Comparison of ENCODE assay signal across 9 cellular contexts in genomic region chr11:125941606-125942275, GRCh38. TPM values are rescaled to one million over a fixed set of nuclear protein-coding genes. Genes with fewer than 3 reads are reported as not detected.
A peak's percentile ranks its signal among the peaks of the same experiment; 100 is the strongest.
DNase-seq lines count a peak whose midpoint lies in the region; ATAC-seq, FAIRE-seq and TF ChIP-seq lines count a peak whose summit lies in the region.
"Had no signal": no experiment of that assay in that cellular context is flagged by ENCODE, and none has a peak within 500 bp of the region (broad histone marks: within the 10 kb centered on the region; RNA-seq: fewer than 3 reads in every experiment).

No MANE protein-coding gene starts in this region.

- H3K9me3 ChIP-seq in astrocyte (ENCODE audit: insufficient read depth, low read depth, low read length) = no peaks in the 10 kb centered on the region
- no peaks in the 10 kb centered on the region for H3K9me3 ChIP-seq in iPS-20b (ENCODE audit: insufficient read depth, low read depth, low read length)

- H4K20me1 ChIP-seq in astrocyte (ENCODE audit: insufficient read depth, low read length) = no peaks in the 10 kb centered on the region

- H2AFZ ChIP-seq in astrocyte (ENCODE audit: low read depth, low read length) = no peak overlapping the region

- H3K9ac ChIP-seq in astrocyte (ENCODE audit: low read length) (no peak overlapping the region), iPS-20b (ENCODE audit: low read depth, low read length) (peak overlapping the region; percentile 30; the same call in 1 of the 2 replicates)

- H3K27ac Mint-ChIP-seq in astrocyte (ENCODE audit: unreplicated experiment) = no peak overlapping the region

- no peak overlapping the region for H3K4me2 ChIP-seq in astrocyte (ENCODE audit: low read length)

- H3K4me3 Mint-ChIP-seq in astrocyte (ENCODE audit: unreplicated experiment) = no peak overlapping the region

- TF ChIP-seq CTCF in GM12873 (IDR thresholded peaks at IDR 0.05; ENCODE audit: insufficient read depth, low read depth, low read length, missing control alignments) (peak; percentile 85), astrocyte (IDR thresholded peaks at IDR 0.05; ENCODE audit: insufficient read depth, low read depth, low read length) (peak; percentile 55)

- H3K36me3 ChIP-seq in astrocyte (ENCODE audit: insufficient read depth, low read length) (no peaks in the 10 kb centered on the region), iPS-20b (ENCODE audit: insufficient read depth, low read depth, low read length) (no peaks in the 10 kb centered on the region)

- no peaks in the 10 kb centered on the region for H3K36me3 Mint-ChIP-seq in astrocyte (ENCODE audit: low read depth, unreplicated experiment)

- H3K4me1 ChIP-seq in astrocyte (ENCODE audit: insufficient read depth, low read length) (no peaks in the 10 kb centered on the region), iPS-20b (ENCODE audit: insufficient read depth, low read length) (peaks cover 6% of the 10 kb centered on the region; the same call in 1 of the 2 replicates)

- peaks cover 21% of the 10 kb centered on the region for H3K27me3 Mint-ChIP-seq in astrocyte (ENCODE audit: low read depth, unreplicated experiment)

- FAIRE-seq in astrocyte (lab: Jason Lieb, UNC) = no peak

- peaks cover 2% of the 10 kb centered on the region for H3K27me3 ChIP-seq in astrocyte (ENCODE audit: insufficient read depth, low read length)
- H3K27me3 ChIP-seq in iPS-20b (ENCODE audit: insufficient read depth, low read length) = no peaks in the 10 kb centered on the region

- no peaks in the 10 kb centered on the region for H3K9me3 Mint-ChIP-seq in astrocyte (ENCODE audit: unreplicated experiment)

- H3K79me2 ChIP-seq in astrocyte (ENCODE audit: insufficient read depth, low read length) = no peaks in the 10 kb centered on the region

- no peak for ATAC-seq in GM21528 (IDR thresholded peaks at IDR 0.05; ENCODE audit: low FRiP score, unreplicated experiment)

- peak; percentile 23 for DNase-seq in LoVo (ENCODE audit: low spot score)
- DNase-seq in SK-N-DZ (ENCODE audit: low spot score) = peak; percentile 55
- no peak for DNase-seq in astrocyte (ENCODE audit: low read depth)
- peak; percentile 55 for DNase-seq in stimulated activated CD4-positive, alpha-beta T cell treated with anti-CD3 and anti-CD28 coated beads, Interleukin-1b, Interleukin-23, amount 100 ng/mL, for 48 hours
- no peak for DNase-seq in activated gamma-delta T cell treated with Interleukin-2 at 50 U/mL for 16 hours

- H3K27ac ChIP-seq in astrocyte (ENCODE audit: low read depth, low read length) (no peak overlapping the region), iPS-20b (ENCODE audit: low read length) (no peak overlapping the region)

- H3K4me3 ChIP-seq in astrocyte (ENCODE audit: insufficient read depth, low read depth, low read length) = no peak overlapping the region
- H3K4me3 ChIP-seq in iPS-20b (ENCODE audit: low read length) = no peak overlapping the region; the same call in 1 of the 2 replicates

- H3K4me1 Mint-ChIP-seq in astrocyte (ENCODE audit: low read depth, unreplicated experiment) = no peaks in the 10 kb centered on the region

RNA-seq across cellular contexts. Expression of gene VSIG10L2, which starts 4.1 kb away (rescaled TPM):
- not detected in 2 replicates for polyA plus RNA-seq in SK-N-DZ (2014; cell fraction: cytosol; rRNA removed)
- not detected in 2 replicates for polyA plus RNA-seq in SK-N-DZ (2014; cell fraction: nucleus; rRNA removed)
- total RNA-seq in astrocyte = not detected in 2 replicates
- total RNA-seq: subcutaneous adipose tissue had no signal

RNA-seq across cellular contexts. Expression of gene DDX25, which starts 37.4 kb away (rescaled TPM):
- polyA plus RNA-seq in SK-N-DZ (2014; cell fraction: cytosol; rRNA removed) = 9.2 and 10.7 TPM in 2 replicates
- 11.4 and 13.0 TPM in 2 replicates for polyA plus RNA-seq in SK-N-DZ (2014; cell fraction: nucleus; rRNA removed)
- total RNA-seq in astrocyte = 0.70 and 1.1 TPM in 2 replicates
- total RNA-seq: subcutaneous adipose tissue had no signal

RNA-seq across cellular contexts. Expression of gene PUS3, which starts 38.7 kb away (rescaled TPM):
- polyA plus RNA-seq in SK-N-DZ (2014; cell fraction: cytosol; rRNA removed) = 17.2 and 22.8 TPM in 2 replicates
- 11.5 and 18.2 TPM in 2 replicates for polyA plus RNA-seq in SK-N-DZ (2014; cell fraction: nucleus; rRNA removed)
- total RNA-seq in astrocyte = 14.3 and 16.9 TPM in 2 replicates

RNA-seq across cellular contexts. Expression of gene HYLS1, which starts 54.3 kb away (rescaled TPM):
- not detected in 2 replicates for polyA plus RNA-seq in SK-N-DZ (2014; cell fraction: cytosol; rRNA removed)
- polyA plus RNA-seq in SK-N-DZ (2014; cell fraction: nucleus; rRNA removed) = not detected in 2 replicates
- 3.2 TPM in 2 replicates for total RNA-seq in astrocyte

Comparison
In these comparisons a context has a peak if more than half of its experiments do, and no peak if none do; other contexts are left out.
1. DNase-seq: peak in LoVo (single experiment), SK-N-DZ (single experiment) and stimulated activated CD4-positive, alpha-beta T cell treated with anti-CD3 and anti-CD28 coated beads, Interleukin-1b, Interleukin-23, amount 100 ng/mL, for 48 hours (single experiment); none in astrocyte (single experiment) and activated gamma-delta T cell treated with Interleukin-2 at 50 U/mL for 16 hours (single experiment).